In the genomic region with DNA sequence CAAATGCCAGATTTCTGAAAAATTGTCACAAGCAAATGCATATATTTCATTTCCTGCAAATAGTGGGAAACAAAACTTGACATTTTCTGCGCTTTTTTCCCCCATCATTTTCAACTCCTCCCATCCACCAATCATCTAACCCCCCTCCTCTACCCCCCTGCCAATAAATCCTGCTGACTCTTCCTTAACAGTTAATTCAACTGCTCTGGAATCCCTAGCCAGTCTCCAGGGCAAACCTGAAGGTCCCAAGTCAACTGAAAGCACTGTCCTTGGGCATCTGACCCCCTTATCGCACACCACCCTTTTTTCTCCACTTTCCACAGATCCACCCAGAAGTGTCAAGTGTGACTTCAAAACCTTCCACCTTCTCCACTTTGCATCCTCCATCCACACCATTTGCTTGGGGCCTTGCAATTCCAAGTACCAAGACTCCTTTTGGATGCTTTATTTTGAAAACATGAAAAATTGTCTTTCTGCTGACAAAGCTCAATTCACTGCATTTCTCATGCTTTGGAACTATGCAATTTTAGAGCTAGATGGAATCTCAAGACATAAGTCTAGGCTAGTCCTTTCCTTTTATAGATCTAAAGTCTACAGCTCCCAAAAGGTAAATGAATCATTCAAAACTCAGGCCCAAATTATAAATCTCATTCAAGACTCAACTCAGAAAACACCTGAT, we compare ENCODE assay signal across 1 cellular context.
TF ChIP-seq lines count a peak whose summit lies in the region.

No MANE protein-coding gene starts in this region.

TF ChIP-seq in H1, 55 proteins besides CTCF, POLR2A, EP300 and RAD21:
- TF ChIP-seq CBX5 (IDR thresholded peaks at IDR 0.05; ENCODE audit: low read depth, low read length) (no peak), CBX8 (IDR thresholded peaks at IDR 0.05; ENCODE audit: borderline replicate concordance, low read depth, low read length) (no peak), SP4 (IDR thresholded peaks at IDR 0.05; ENCODE audit: low read length) (no peak), NANOG (IDR thresholded peaks at IDR 0.05; ENCODE audit: insufficient read depth, low read depth, low read length, poor library complexity, severe bottlenecking) (no peak), BACH1 (IDR thresholded peaks at IDR 0.05; ENCODE audit: low read length) (no peak), RXRA (IDR thresholded peaks at IDR 0.05; ENCODE audit: insufficient read depth, low read depth, low read length) (no peak), POU5F1 (IDR thresholded peaks at IDR 0.05; ENCODE audit: low read depth, low read length) (no peak), SRF (IDR thresholded peaks at IDR 0.05; ENCODE audit: low read depth, low read length) (no peak), HDAC2 (IDR thresholded peaks at IDR 0.05; ENCODE audit: borderline replicate concordance in 1 of 2, low read depth in 2 of 2, low read length in 2 of 2) (no peak), CEBPB (IDR thresholded peaks at IDR 0.05; ENCODE audit: low read depth, low read length) (no peak), POLR2AphosphoS5 (IDR thresholded peaks at IDR 0.05; ENCODE audit: low read depth, low read length) (no peak), GTF2F1 (IDR thresholded peaks at IDR 0.05; ENCODE audit: borderline replicate concordance, low read depth, low read length) (no peak)
- TF ChIP-seq, protein P1, sequence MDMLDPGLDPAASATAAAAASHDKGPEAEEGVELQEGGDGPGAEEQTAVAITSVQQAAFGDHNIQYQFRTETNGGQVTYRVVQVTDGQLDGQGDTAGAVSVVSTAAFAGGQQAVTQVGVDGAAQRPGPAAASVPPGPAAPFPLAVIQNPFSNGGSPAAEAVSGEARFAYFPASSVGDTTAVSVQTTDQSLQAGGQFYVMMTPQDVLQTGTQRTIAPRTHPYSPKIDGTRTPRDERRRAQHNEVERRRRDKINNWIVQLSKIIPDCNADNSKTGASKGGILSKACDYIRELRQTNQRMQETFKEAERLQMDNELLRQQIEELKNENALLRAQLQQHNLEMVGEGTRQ (IDR thresholded peaks at IDR 0.05; ENCODE audit: low read length), result no peak
